In genomic region chr13:41458939-41459753, GRCh38 we compare ENCODE assay signal across 8 cellular contexts. TPM values are rescaled to one million over a fixed set of nuclear protein-coding genes. Genes with fewer than 3 reads are reported as not detected.
A peak's percentile ranks its signal among the peaks of the same experiment; 100 is the strongest.
DNase-seq lines count a peak whose midpoint lies in the region; ATAC-seq, FAIRE-seq and TF ChIP-seq lines count a peak whose summit lies in the region.

No MANE protein-coding gene starts in this region.

- H4K91ac ChIP-seq in H1 (replicated peaks; ENCODE audit: insufficient read length, low read length): no peak overlapping the region

- H2AFZ ChIP-seq in DND-41 (ENCODE audit: low read depth, low read length): no peak overlapping the region
- no peak overlapping the region for H2AFZ ChIP-seq in H1 (ENCODE audit: low read length)

- no peak overlapping the region for H2AK5ac ChIP-seq in H1 (ENCODE audit: low read depth, low read length)

- no peak overlapping the region for H4K8ac ChIP-seq in H1 (ENCODE audit: extremely low read depth, insufficient read depth, low read length)

- peak; percentile 77 for FAIRE-seq in H1 (lab: Jason Lieb, UNC)

- H4K5ac ChIP-seq in H1 (ENCODE audit: insufficient read length, low read depth, low read length): no peak overlapping the region

- H2BK120ac ChIP-seq in H1 (replicated peaks; ENCODE audit: low read depth, low read length): no peak overlapping the region

- TF ChIP-seq CTCF in DND-41 (IDR thresholded peaks at IDR 0.05; ENCODE audit: borderline replicate concordance, extremely low read depth, low read length, poor library complexity, severe bottlenecking): peak; percentile 62
- TF ChIP-seq CTCF in LNCaP clone FGC (IDR thresholded peaks at IDR 0.05; ENCODE audit: control insufficient read depth, extremely low read depth, insufficient read depth): peak; percentile 39
- TF ChIP-seq CTCF in H1 (IDR thresholded peaks at IDR 0.05; ENCODE audit: control extremely low read depth in 1 of 3, insufficient read depth in 1 of 3, low read depth in 1 of 3, low read length in 3 of 3): peak; percentile 69 to 87 (median 74)

- H3K23me2 ChIP-seq in H1 (ENCODE audit: low read depth, low read length): peaks cover 9% of the 10 kb centered on the region; the same call in 1 of the 2 replicates

- H3K79me2 ChIP-seq in DND-41 (ENCODE audit: insufficient read depth, low read length) (no peaks in the 10 kb centered on the region), H1 (ENCODE audit: control insufficient read depth in 1 of 2, insufficient read depth in 2 of 2, low read length in 2 of 2) (no peaks in the 10 kb centered on the region)

- no peak overlapping the region for H2BK5ac ChIP-seq in H1 (ENCODE audit: low read depth, low read length)

- H3K9me3 ChIP-seq in DND-41 (ENCODE audit: insufficient read depth, low read length, severe bottlenecking) (no peaks in the 10 kb centered on the region), H1 (ENCODE audit: insufficient read depth in 2 of 2, low read depth in 1 of 2, low read length in 1 of 2) (no peaks in the 10 kb centered on the region), muscle layer of duodenum (ENCODE audit: control insufficient read depth in 1 of 2, low read length in 2 of 2) (no peaks in the 10 kb centered on the region), subcutaneous abdominal adipose tissue (ENCODE audit: control insufficient read depth in 5 of 5, low read length in 5 of 5) (no peaks in the 10 kb centered on the region)

- TF ChIP-seq EP300 in H1 (IDR thresholded peaks at IDR 0.05; ENCODE audit: borderline replicate concordance in 1 of 2, low read depth in 2 of 2, low read length in 2 of 2): no peak

- no peak overlapping the region; the same call in 1 of the 2 replicates for H3K18ac ChIP-seq in H1 (ENCODE audit: extremely low read depth, low read length)

- no peak overlapping the region for H3K56ac ChIP-seq in H1 (replicated peaks; ENCODE audit: insufficient read length, low read depth, low read length)

- H3K27me3 ChIP-seq in DND-41 (ENCODE audit: insufficient read depth, low read length, poor library complexity) (no peaks in the 10 kb centered on the region), H1 (replicated peaks in 1 of 4; ENCODE audit: control insufficient read depth in 3 of 4, extremely low read depth in 1 of 4, insufficient read depth in 3 of 4, low read length in 3 of 4) (peaks cover 29 to 56% (median 47%) of the 10 kb centered on the region in 4 experiments), muscle layer of duodenum (ENCODE audit: low read depth, low read length) (peaks cover 14% of the 10 kb centered on the region), subcutaneous abdominal adipose tissue (ENCODE audit: control insufficient read depth in 5 of 5, insufficient read depth in 4 of 5, low read length in 5 of 5) (no peaks in the 10 kb centered on the region)

- no peak for TF ChIP-seq POLR2A in H1 (IDR thresholded peaks at IDR 0.05; ENCODE audit: control extremely low read depth in 1 of 2, low read depth in 2 of 2, low read length in 2 of 2)

- no peak overlapping the region for H3K27ac ChIP-seq in DND-41 (ENCODE audit: low read length)
- H3K27ac ChIP-seq in H1 (ENCODE audit: low read depth, low read length): no peak overlapping the region
- H3K27ac ChIP-seq in muscle layer of duodenum (ENCODE audit: low read length): peak overlapping the region; percentile 52
- peak overlapping the region; percentile 97 for H3K27ac ChIP-seq in subcutaneous abdominal adipose tissue (ENCODE audit: low read depth, low read length)

- no peak overlapping the region for H3K14ac ChIP-seq in H1 (ENCODE audit: insufficient read length)

- no peaks in the 10 kb centered on the region for H3K36me3 ChIP-seq in DND-41 (ENCODE audit: insufficient read depth, low read length)
- H3K36me3 ChIP-seq in H1 (ENCODE audit: control insufficient read depth in 2 of 4, insufficient read depth in 4 of 4, low read length in 3 of 4): no peaks in the 10 kb centered on the region
- no peaks in the 10 kb centered on the region for H3K36me3 ChIP-seq in muscle layer of duodenum (ENCODE audit: control insufficient read depth in 1 of 2, insufficient read depth in 2 of 2, low read length in 2 of 2)
- H3K36me3 ChIP-seq in subcutaneous abdominal adipose tissue (ENCODE audit: control insufficient read depth in 5 of 5, insufficient read depth in 5 of 5, low read length in 5 of 5): peaks cover 10 to 31% (median 24%) of the 10 kb centered on the region in 5 donors

- no peak overlapping the region for H3K23ac ChIP-seq in H1 (ENCODE audit: insufficient read length)

- no peak overlapping the region for H3K9ac ChIP-seq in DND-41 (ENCODE audit: low read depth, low read length)
- H3K9ac ChIP-seq in H1 (replicated peaks in 1 of 4; ENCODE audit: extremely low read depth in 1 of 4, low read depth in 3 of 4, low read length in 3 of 4): no peak overlapping the region
- peak overlapping the region; percentile 82 to 92 (median 89) for H3K9ac ChIP-seq in subcutaneous abdominal adipose tissue (ENCODE audit: low read length in 5 of 5)

- H3K4me3 ChIP-seq in DND-41 (ENCODE audit: low read depth in 1 of 2, low read length in 2 of 2) (no peak overlapping the region), LNCaP clone FGC (ENCODE audit: low read depth, low read length) (no peak overlapping the region), H1 (ENCODE audit: extremely low read depth in 1 of 4, insufficient read depth in 2 of 4, low read depth in 3 of 4, low read length in 4 of 4) (peak overlapping the region in 1 of 4 experiments; percentile 75; a peak in 1 of 8 replicates), muscle layer of duodenum (ENCODE audit: low read depth in 1 of 2, low read length in 2 of 2) (peak overlapping the region; percentile 68 to 79), subcutaneous abdominal adipose tissue (ENCODE audit: low read depth in 1 of 5, low read length in 5 of 5) (peak overlapping the region; percentile 90 to 96 (median 93))

- H4K20me1 ChIP-seq in DND-41 (ENCODE audit: insufficient read depth, low read length): no peaks in the 10 kb centered on the region
- H4K20me1 ChIP-seq in H1 (replicated peaks in 1 of 2; ENCODE audit: control insufficient read depth in 1 of 2, insufficient read depth in 2 of 2, low read length in 2 of 2): peaks cover 3% of the 10 kb centered on the region in 2 experiments

- no peak overlapping the region for H3K4ac ChIP-seq in H1 (replicated peaks; ENCODE audit: insufficient read length, low read depth, low read length)

- POLR2A ChIA-PET in H1 (lab: Charles Lee; ENCODE audit: partially characterized antibody): interaction anchor here (1.2 kb wide), 2 partner anchors 9 to 47 kb away, joined by 3 read pairs; no protein-coding TSS in a partner anchor

- peak; percentile 26 for DNase-seq in DND-41
- no peak for DNase-seq in LNCaP clone FGC (ENCODE audit: low read depth)
- DNase-seq in activated CD4-positive, alpha-beta T cell treated with anti-CD3 and anti-CD28 coated beads, Interleukin-2, amount 50 U/mL, for 1 hour: peak; percentile 65
- peak in 1 of 2 experiments; percentile 59 for DNase-seq in H1 (ENCODE audit: low read depth in 1 of 2, low spot score in 2 of 2)
- no peak for DNase-seq in NCI-H128 (lab: John Stamatoyannopoulos, UW; ENCODE audit: unreplicated experiment)

- peaks cover 15% of the 10 kb centered on the region for H3K4me1 ChIP-seq in DND-41 (ENCODE audit: insufficient read depth, low read length)
- peaks cover 0 to 4% (median 2%) of the 10 kb centered on the region in 4 experiments; a peak in 3 of 7 replicates for H3K4me1 ChIP-seq in H1 (replicated peaks in 1 of 4; ENCODE audit: control insufficient read depth in 3 of 4, insufficient read depth in 4 of 4, low read length in 3 of 4)
- H3K4me1 ChIP-seq in muscle layer of duodenum (ENCODE audit: control insufficient read depth in 1 of 2, insufficient read depth in 2 of 2, low read length in 2 of 2): peaks cover 6 to 23% of the 10 kb centered on the region in 2 donors
- peaks cover 6 to 75% (median 67%) of the 10 kb centered on the region in 5 donors for H3K4me1 ChIP-seq in subcutaneous abdominal adipose tissue (ENCODE audit: control insufficient read depth in 5 of 5, insufficient read depth in 5 of 5, low read length in 5 of 5)

- peak overlapping the region; percentile 50; the same call in 1 of the 2 replicates for H2BK12ac ChIP-seq in H1 (ENCODE audit: low read depth, low read length)

- 90% methylated on average over 4 of the region's 4 CpGs; no CpG with 5 or more reads in 1 of the 2 experiments for WGBS in H1 (ENCODE audit: extremely low coverage in 1 of 2, insufficient coverage in 1 of 2, insufficient read length in 1 of 2, insufficient replicate concordance in 2 of 2, low coverage in 1 of 2, low lambda C conversion rate in 2 of 2, missing lambda C conversion rate in 1 of 2), 2 experiments

- H3K79me1 ChIP-seq in H1 (ENCODE audit: low read depth, low read length): no peaks in the 10 kb centered on the region

- no peak for ATAC-seq in DND-41 (ENCODE audit: insufficient read depth, low read depth)
- no peak for ATAC-seq in GM21526 (IDR thresholded peaks at IDR 0.05; ENCODE audit: low FRiP score, unreplicated experiment)

- no peak overlapping the region for H3K4me2 ChIP-seq in DND-41 (ENCODE audit: insufficient read depth, low read length)
- peak overlapping the region; percentile 64 to 97; a peak in 2 of 4 replicates for H3K4me2 ChIP-seq in H1 (ENCODE audit: insufficient read depth in 1 of 2, low read depth in 2 of 2, low read length in 2 of 2)

- H2BK20ac ChIP-seq in H1 (ENCODE audit: low read length): no peak overlapping the region

- no peak overlapping the region for H2BK15ac ChIP-seq in H1 (ENCODE audit: low read length)

- CTCF ChIA-PET in H1 (lab: Charles Lee; ENCODE audit: partially characterized antibody): interaction anchor here (0.8 to 4.2 kb wide), 28 partner anchors 10 to 192 kb away, joined by 3 to 35 read pairs (median 4); no protein-coding TSS in a partner anchor

- TF ChIP-seq RAD21 in H1 (IDR thresholded peaks at IDR 0.05 in 1 of 2, conservative IDR thresholded peaks at IDR 0.05 in 1 of 2; ENCODE audit: low read depth in 2 of 2, low read length in 2 of 2): peak; percentile 47 to 55

TF ChIP-seq in H1, 55 proteins besides CTCF, POLR2A, EP300 and RAD21 (continues in another document):
- TF ChIP-seq MAFK (IDR thresholded peaks at IDR 0.05; ENCODE audit: low read depth, low read length): no peak
- TF ChIP-seq EGR1 (IDR thresholded peaks at IDR 0.05; ENCODE audit: borderline replicate concordance, low read depth, low read length): no peak
- no peak for TF ChIP-seq RNF2 (IDR thresholded peaks at IDR 0.05; ENCODE audit: borderline replicate concordance, low read depth, low read length, missing control alignments, poor library complexity, severe bottlenecking)
- TF ChIP-seq TAF7 (optimal IDR thresholded peaks at IDR 0.05; ENCODE audit: borderline replicate concordance, low read depth, low read length): no peak

RNA-seq across cellular contexts. Expression of gene RGCC, which starts 1.8 kb away (rescaled TPM):
- 0.41 and 0.46 TPM in 2 replicates for total RNA-seq in H1 (2021; fragmentation: NEBNext Ultra II Directional; extraction: Animal tissue kit (Norgen Biotek cat#: 25700))
- 0.17 TPM in 1 of 2 replicates, not detected in the other for polyA plus RNA-seq in H1 (2011; rRNA removed)
- polyA plus RNA-seq in H1 (2011; cell fraction: cytosol; rRNA removed): 0.12 TPM
- polyA plus RNA-seq in H1 (2011; cell fraction: nucleus; rRNA removed): 0.13 TPM
- 0.18 to 0.27 TPM in 2 of 4 replicates, not detected in the others for polyA plus RNA-seq in H1 (2012, experiment 1 of 2)
- polyA plus RNA-seq in H1 (2012, experiment 2 of 2): not detected
- polyA plus RNA-seq in H1 (2013, experiment 1 of 2): 0.30 TPM
- polyA plus RNA-seq in H1 (2013, experiment 2 of 2): 0.26 TPM
- polyA minus RNA-seq in H1 (2011; rRNA and poly(A)+ RNA removed): not detected in 2 replicates
- polyA minus RNA-seq in H1 (2011; cell fraction: cytosol; rRNA and poly(A)+ RNA removed): not detected
- polyA minus RNA-seq in H1 (2011; cell fraction: nucleus; rRNA and poly(A)+ RNA removed): not detected

Comparison
In these comparisons a context has a peak if more than half of its experiments do, and no peak if none do; other contexts are left out.
1. DNase-seq: peak in DND-41 (single experiment) and activated CD4-positive, alpha-beta T cell treated with anti-CD3 and anti-CD28 coated beads, Interleukin-2, amount 50 U/mL, for 1 hour (single experiment); none in LNCaP clone FGC (single experiment) and NCI-H128 (single experiment).
2. H3K27ac ChIP-seq: peak in muscle layer of duodenum (single experiment) and subcutaneous abdominal adipose tissue (single experiment); none in DND-41 (single experiment) and H1 (single experiment).
3. H3K4me3 ChIP-seq: peak in muscle layer of duodenum (2 of 2) and subcutaneous abdominal adipose tissue (5 of 5); none in DND-41 (0 of 2) and LNCaP clone FGC (single experiment).
4. H3K9ac ChIP-seq: peak in subcutaneous abdominal adipose tissue (5 of 5); none in DND-41 (single experiment) and H1 (0 of 4).
5. Peak in every context shown above with its lines, with median percentiles within 50 percentile points of each other: CTCF ChIP-seq.